8 cellular contexts compared by ENCODE assay signal in genomic region chr6:16319813-16320532, GRCh38.
DNase-seq lines count a peak whose midpoint lies in the region; FAIRE-seq and TF ChIP-seq lines count a peak whose summit lies in the region.

No MANE protein-coding gene starts in this region.

- H3K4me3 ChIP-seq in HEK293 (ENCODE audit: low read depth, low read length): peak overlapping the region; percentile 17
- peak overlapping the region; percentile 49 for H3K4me3 ChIP-seq in NB4 (ENCODE audit: low read depth, low read length)

- no peak for TF ChIP-seq POLR2A in NB4 (IDR thresholded peaks at IDR 0.05; ENCODE audit: extremely low read depth, insufficient read length)

- no peaks in the 10 kb centered on the region; a peak in 1 of 3 replicates for H3K36me3 ChIP-seq in HEK293 (ENCODE audit: control insufficient read depth in 2 of 2, insufficient read depth in 1 of 2, low read length in 2 of 2)

- TF ChIP-seq CTCF in HEK293 (tag by site-specific recombination; IDR thresholded peaks at IDR 0.05) (no peak), NB4 (IDR thresholded peaks at IDR 0.05; ENCODE audit: low read depth, low read length) (no peak), D721Med (IDR thresholded peaks at IDR 0.05; ENCODE audit: insufficient read depth, missing control alignments) (no peak)

- peak overlapping the region; percentile 59 for H3K27ac ChIP-seq in HEK293 (ENCODE audit: extremely low read depth, low read depth, low read length)

- POLR2A ChIA-PET in HEK293 (lab: Yijun Ruan, JAX): interaction anchor here (1.4 kb wide), 1 partner anchor 19 kb away, joined by 3 read pairs; no protein-coding TSS in a partner anchor

- peaks cover 11% of the 10 kb centered on the region for H3K4me1 ChIP-seq in HEK293 (ENCODE audit: control insufficient read depth, insufficient read depth, low read length)

- CTCF ChIA-PET in HEK293 (lab: Yijun Ruan, JAX): interaction anchor here (0.5 to 8.5 kb wide), 5 partner anchors 12 to 454 kb away, joined by 3 to 86 read pairs (median 5); no protein-coding TSS in a partner anchor

- H3K9me3 ChIP-seq in HEK293 (ENCODE audit: control insufficient read depth, insufficient read depth, low read depth, low read length): no peaks in the 10 kb centered on the region

- FAIRE-seq in D721Med (lab: Jason Lieb, UNC): no peak

- DNase-seq in GM04504 (ENCODE audit: low read depth) (peak; percentile 87), NB4 (ENCODE audit: low read depth) (peak; percentile 90), cerebellar cortex (ENCODE audit: low spot score) (peak; percentile 81), left kidney (ENCODE audit: low read depth, low spot score) (peak; percentile 44), D721Med (ENCODE audit: insufficient read length, low spot score) (no peak)
- peak; percentile 60 for DNase-seq in activated CD4-positive, CD25-positive, alpha-beta regulatory T cell treated with anti-CD3 and anti-CD28 coated beads, Interleukin-2, amount 50 U/mL, for 72 hours
- peak; percentile 47 to 51 for DNase-seq in stimulated activated CD4-positive, alpha-beta T cell treated with anti-CD3 and anti-CD28 coated beads, Interleukin-2, amount 100 ng/mL, for 48 hours

TF ChIP-seq in HEK293, 187 proteins besides CTCF, POLR2A, EP300 and RAD21 (continues in another document):
- no peak for TF ChIP-seq ZNF266 (tag by site-specific recombination; IDR thresholded peaks at IDR 0.05; ENCODE audit: low read depth)
- TF ChIP-seq ZNF623 (tag by site-specific recombination; IDR thresholded peaks at IDR 0.05): no peak
- no peak for TF ChIP-seq ZNF10 (tag by site-specific recombination; IDR thresholded peaks at IDR 0.05)
- TF ChIP-seq KLF9 (tag by site-specific recombination; IDR thresholded peaks at IDR 0.05; ENCODE audit: low read depth): no peak
- TF ChIP-seq FEZF1 (tag by site-specific recombination; IDR thresholded peaks at IDR 0.05): peak; percentile 59; the same call in 1 of the 2 replicates
- TF ChIP-seq ZNF140 (tag by site-specific recombination; IDR thresholded peaks at IDR 0.05): no peak
- peak; percentile 93 for TF ChIP-seq ZBTB17 (tag by site-specific recombination; IDR thresholded peaks at IDR 0.05)
- no peak for TF ChIP-seq ZNF529 (tag by site-specific recombination; IDR thresholded peaks at IDR 0.05; ENCODE audit: insufficient replicate concordance)
- TF ChIP-seq INSM2 (tag by site-specific recombination; IDR thresholded peaks at IDR 0.05): 0 out of 2 replicates have a peak, but pooled peaks have one; percentile 44
- TF ChIP-seq ZNF391 (tag by site-specific recombination; IDR thresholded peaks at IDR 0.05; ENCODE audit: borderline replicate concordance, low read depth): peak; percentile 63; the same call in 1 of the 2 replicates
- TF ChIP-seq ZNF473 (tag by site-specific recombination; IDR thresholded peaks at IDR 0.05): no peak
- TF ChIP-seq KLF17 (tag by site-specific recombination; IDR thresholded peaks at IDR 0.05): 0 out of 2 replicates have a peak, but pooled peaks have one; percentile 59
- TF ChIP-seq ZNF843 (tag by site-specific recombination; IDR thresholded peaks at IDR 0.05): peak; percentile 54; the same call in 1 of the 2 replicates
- 0 out of 2 replicates have a peak, but pooled peaks have one; percentile 20 for TF ChIP-seq ZXDB (tag by site-specific recombination; IDR thresholded peaks at IDR 0.05)
- TF ChIP-seq ZNF600 (tag by site-specific recombination; IDR thresholded peaks at IDR 0.05): peak; percentile 83
- TF ChIP-seq ZNF2 (tag by site-specific recombination; IDR thresholded peaks at IDR 0.05): no peak
- TF ChIP-seq ZNF324 (tag by site-specific recombination; IDR thresholded peaks at IDR 0.05): 0 out of 2 replicates have a peak, but pooled peaks have one; percentile 68
- TF ChIP-seq ZBTB6 (tag by site-specific recombination; IDR thresholded peaks at IDR 0.05): no peak
- peak; percentile 96 for TF ChIP-seq OSR2 (tag by site-specific recombination; IDR thresholded peaks at IDR 0.05)
- TF ChIP-seq GLI4 (tag by site-specific recombination; IDR thresholded peaks at IDR 0.05): no peak
- peak; percentile 90 for TF ChIP-seq SCRT2 (tag by site-specific recombination; IDR thresholded peaks at IDR 0.05)
- no peak for TF ChIP-seq ZNF747 (tag by site-specific recombination; IDR thresholded peaks at IDR 0.05)
- peak; percentile 46; the same call in 1 of the 2 replicates for TF ChIP-seq ZBTB21 (tag by site-specific recombination; IDR thresholded peaks at IDR 0.05)
- TF ChIP-seq ZSCAN30 (tag by site-specific recombination; IDR thresholded peaks at IDR 0.05): no peak
- TF ChIP-seq ZNF830 (tag by site-specific recombination; IDR thresholded peaks at IDR 0.05; ENCODE audit: low read depth): no peak
- TF ChIP-seq ZNF239 (tag by site-specific recombination; IDR thresholded peaks at IDR 0.05): no peak
- TF ChIP-seq RBAK (tag by site-specific recombination; IDR thresholded peaks at IDR 0.05): no peak
- no peak for TF ChIP-seq HOXD13 (CRISPR knock-in tag; IDR thresholded peaks at IDR 0.05; ENCODE audit: borderline replicate concordance)
- TF ChIP-seq SCRT1 (tag by site-specific recombination; IDR thresholded peaks at IDR 0.05; ENCODE audit: borderline replicate concordance): no peak
- TF ChIP-seq ZBTB44 (tag by site-specific recombination; IDR thresholded peaks at IDR 0.05): peak; percentile 8; the same call in 1 of the 2 replicates
- TF ChIP-seq ZNF580 (tag by site-specific recombination; IDR thresholded peaks at IDR 0.05): no peak
- TF ChIP-seq KLF16 (tag by site-specific recombination; IDR thresholded peaks at IDR 0.05): no peak
- TF ChIP-seq ZFHX2 (tag by site-specific recombination; conservative IDR thresholded peaks at IDR 0.05): peak; percentile 77
- no peak for TF ChIP-seq ZSCAN23 (tag by site-specific recombination; IDR thresholded peaks at IDR 0.05)
- no peak for TF ChIP-seq ZNF426 (tag by site-specific recombination; IDR thresholded peaks at IDR 0.05)
- TF ChIP-seq ZNF174 (tag by site-specific recombination; IDR thresholded peaks at IDR 0.05): no peak
